In genomic region chr12:6549379-6550151, GRCh38 we compare ENCODE assay signal across 9 cellular contexts. TPM values are rescaled to one million over a fixed set of nuclear protein-coding genes. Genes with fewer than 3 reads are reported as not detected.
A peak's percentile ranks its signal among the peaks of the same experiment; 100 is the strongest.
DNase-seq lines count a peak whose midpoint lies in the region; ATAC-seq and TF ChIP-seq lines count a peak whose summit lies in the region.
"Had no signal": no experiment of that assay in that cellular context is flagged by ENCODE, and none has a peak within 500 bp of the region (broad histone marks: within the 10 kb centered on the region; RNA-seq: fewer than 3 reads in every experiment).

No MANE protein-coding gene starts in this region.

- peaks cover 36% of the 10 kb centered on the region for H3K36me3 Mint-ChIP-seq in T-helper 2 cell treated with Interferon-gamma antibody and Interleukin-4, amounts not matched to agents 5 μg/mL and 100 μg/mL, for 36 hours (ENCODE audit: low read depth)

- no peak for TF ChIP-seq POLR2A in tibial nerve (IDR thresholded peaks at IDR 0.05)

- H3K4me3 ChIP-seq in tibial nerve, result peak overlapping the region in 1 of 4 donors; percentile 15

- peaks cover 0 to 67% (median 11%) of the 10 kb centered on the region in 3 donors for H3K36me3 ChIP-seq in tibial nerve

- peaks cover 5 to 78% (median 53%) of the 10 kb centered on the region in 4 donors for H3K4me1 ChIP-seq in tibial nerve

- H3K27me3 ChIP-seq in tibial nerve, result no peaks in the 10 kb centered on the region

- no peak for DNase-seq in T-helper 2 cell treated with Interferon-gamma antibody and Interleukin-4, amounts not matched to agents 5 μg/mL and 100 μg/mL, for 36 hours (ENCODE audit: low spot score)
- DNase-seq in T-helper 2 cell (no peak), left ventricle myocardium superior (peak; percentile 36), tibial nerve (ENCODE audit: low spot score in 2 of 2) (no peak), SIG-M5 treated with dmso at 0.1 percent for 504 hours (lab: John Stamatoyannopoulos, UW; ENCODE audit: unreplicated experiment) (no peak), T1000 (lab: John Stamatoyannopoulos, UW) (no peak)
- DNase-seq: activated CD8-positive, alpha-beta memory T cell treated with anti-CD3 and anti-CD28 coated beads for 24 hours; central memory CD4-positive, alpha-beta T cell; NCI-H187 treated with DMSO at 0.1 percent for 48 hours had no signal

- intact Hi-C loops in left ventricle myocardium superior (cut with micrococcal nuclease), result no loop called here

- TF ChIP-seq EP300 in tibial nerve (IDR thresholded peaks at IDR 0.05), result no peak

- H3K27ac Mint-ChIP-seq in T-helper 2 cell treated with Interferon-gamma antibody and Interleukin-4, amounts not matched to agents 5 μg/mL and 100 μg/mL, for 36 hours, result peak overlapping the region; percentile 17

- ATAC-seq in left ventricle myocardium superior, result no peak

- no peaks in the 10 kb centered on the region for H3K9me3 Mint-ChIP-seq in T-helper 2 cell treated with Interferon-gamma antibody and Interleukin-4, amounts not matched to agents 5 μg/mL and 100 μg/mL, for 36 hours

- H3K4me1 Mint-ChIP-seq in T-helper 2 cell treated with Interferon-gamma antibody and Interleukin-4, amounts not matched to agents 5 μg/mL and 100 μg/mL, for 36 hours (ENCODE audit: low read depth), result peaks cover 31% of the 10 kb centered on the region

- TF ChIP-seq CTCF in tibial nerve (IDR thresholded peaks at IDR 0.05), result no peak

- H3K27me3 Mint-ChIP-seq in T-helper 2 cell treated with Interferon-gamma antibody and Interleukin-4, amounts not matched to agents 5 μg/mL and 100 μg/mL, for 36 hours (ENCODE audit: low read depth), result no peaks in the 10 kb centered on the region

- H3K4me3 Mint-ChIP-seq in T-helper 2 cell treated with Interferon-gamma antibody and Interleukin-4, amounts not matched to agents 5 μg/mL and 100 μg/mL, for 36 hours, result no peak overlapping the region

- 90 to 92% methylated on average over 24 to 25 of the region's 25 CpGs for WGBS in tibial nerve, 2 donors

- peak overlapping the region in 3 of 4 donors; percentile 30 to 91 (median 80) for H3K27ac ChIP-seq in tibial nerve

- no peaks in the 10 kb centered on the region for H3K9me3 ChIP-seq in tibial nerve

RNA-seq across cellular contexts. Expression of gene IFFO1, which starts 6.3 kb away (rescaled TPM):
- total RNA-seq in left ventricle myocardium superior, result 14.9 TPM
- 10 to 100 TPM; 44.6 to 58.6 (median 55.3) TPM for total RNA-seq in tibial nerve

RNA-seq across cellular contexts. Expression of gene GAPDH, which starts 15.2 kb away (rescaled TPM):
- total RNA-seq in left ventricle myocardium superior (4,526 TPM), tibial nerve (1,000 to 10,000 TPM; 1,360 to 2,316 (median 1,728) TPM)

RNA-seq across cellular contexts. Expression of gene NOP2, which starts 18.5 kb away (rescaled TPM):
- 16.1 TPM for total RNA-seq in left ventricle myocardium superior
- total RNA-seq in tibial nerve, result 10 to 100 TPM; 16.1 to 30.9 (median 24.3) TPM

RNA-seq across cellular contexts. Expression of gene NCAPD2, which starts 55.7 kb away (rescaled TPM):
- total RNA-seq in left ventricle myocardium superior (13.1 TPM), tibial nerve (10 to 100 TPM; 17.0 to 29.3 (median 23.0) TPM)

RNA-seq across cellular contexts. Expression of gene MRPL51, which starts 56.5 kb away (rescaled TPM):
- total RNA-seq in left ventricle myocardium superior (275 TPM), tibial nerve (100 to 1,000 TPM in 2 of 4 donors, 10 to 100 TPM in 2; 47.4 to 127 (median 89.0) TPM)
